18 cellular contexts compared by ENCODE assay signal in the genomic region with DNA sequence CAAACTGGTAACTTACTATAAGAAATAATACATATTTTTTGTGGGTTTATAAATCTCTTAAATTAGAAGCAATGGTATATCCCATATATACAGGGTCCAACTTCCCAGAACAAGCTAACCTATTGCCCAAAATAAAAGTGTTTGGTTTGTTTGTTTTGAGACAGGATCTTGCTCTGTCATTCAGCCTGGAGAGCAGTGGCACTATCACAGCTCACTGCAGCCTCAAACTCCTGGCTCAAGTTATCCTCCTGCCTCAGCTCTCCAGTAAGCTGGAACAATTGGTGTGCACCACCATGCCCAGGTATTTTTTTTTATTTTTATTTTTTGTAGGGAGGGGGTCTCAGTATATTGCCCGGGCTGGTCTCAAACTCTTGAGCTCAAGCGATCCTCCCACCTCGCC.
A peak's percentile ranks its signal among the peaks of the same experiment; 100 is the strongest.
DNase-seq lines count a peak whose midpoint lies in the region; ATAC-seq and TF ChIP-seq lines count a peak whose summit lies in the region.
"Had no signal": no experiment of that assay in that cellular context is flagged by ENCODE, and none has a peak within 500 bp of the region (broad histone marks: within the 10 kb centered on the region; RNA-seq: fewer than 3 reads in every experiment).

No MANE protein-coding gene starts in this region.

- TF ChIP-seq EP300 in esophagus muscularis mucosa (IDR thresholded peaks at IDR 0.05) (no peak), transverse colon (IDR thresholded peaks at IDR 0.05; ENCODE audit: low read depth) (no peak)

- DNase-seq in SK-N-MC (ENCODE audit: low read depth, low spot score) (no peak), ascending aorta (ENCODE audit: low spot score in 2 of 2) (no peak), esophagus muscularis mucosa (ENCODE audit: extremely low spot score) (no peak), transverse colon (no peak), DMS114 treated with DMSO at 0.1 percent for 48 hours (lab: John Stamatoyannopoulos, UW; ENCODE audit: unreplicated experiment) (no peak), AG20443 (ENCODE audit: low spot score) (no peak)
- DNase-seq: 8988T; ACHN; C1 segment of cervical spinal cord; Caco-2; CD4-positive, alpha-beta memory T cell; DMS79; GF-D8; GOT3; H7; HCEC 1CT had no signal

- TF ChIP-seq CTCF in ascending aorta (IDR thresholded peaks at IDR 0.05) (no peak), esophagus muscularis mucosa (IDR thresholded peaks at IDR 0.05) (no peak), transverse colon (IDR thresholded peaks at IDR 0.05) (no peak)

- WGBS in esophagus muscularis mucosa, result 94% methylated on average over 3 of the region's 3 CpGs
- WGBS in transverse colon (ENCODE audit: low coverage in 1 of 2), 2 donors, result 92% methylated on average over 3 of the region's 3 CpGs; no CpG with 5 or more reads in 1 of the 2 donors

- H3K27ac ChIP-seq in SK-N-MC (peak overlapping the region; percentile 81), ascending aorta (peak overlapping the region; percentile 46 to 54), esophagus muscularis mucosa (replicated peaks in 1 of 4) (peak overlapping the region; percentile 6 to 32 (median 18)), transverse colon (peak overlapping the region in 3 of 4 donors; percentile 27 to 45 (median 29))
- H3K27ac ChIP-seq: A549 had no signal

- no peak overlapping the region for H3K4me3 ChIP-seq in SK-N-MC
- no peak overlapping the region for H3K4me3 ChIP-seq in ascending aorta
- no peak overlapping the region for H3K4me3 ChIP-seq in esophagus muscularis mucosa
- H3K4me3 ChIP-seq in transverse colon, result no peak overlapping the region
- H3K4me3 ChIP-seq: A549 had no signal

- H3K9me3 ChIP-seq in SK-N-MC (ENCODE audit: low read depth, low read length), result no peaks in the 10 kb centered on the region
- H3K9me3 ChIP-seq in ascending aorta, result no peaks in the 10 kb centered on the region
- H3K9me3 ChIP-seq in esophagus muscularis mucosa, result no peaks in the 10 kb centered on the region
- H3K9me3 ChIP-seq in transverse colon, result no peaks in the 10 kb centered on the region
- H3K9me3 ChIP-seq: A549, Caco-2 had no signal

- ATAC-seq in GM21423 (IDR thresholded peaks at IDR 0.05; ENCODE audit: unreplicated experiment), result no peak
- ATAC-seq: A549 had no signal

- intact Hi-C loops in ascending aorta (cut with DNase I), result no loop called here
- intact Hi-C loops in esophagus muscularis mucosa (cut with DNase I), result no loop called here
- intact Hi-C loops in transverse colon (cut with DNase I; ENCODE audit: low total_unique reads), result no loop called here

- no peak overlapping the region for H3K9ac ChIP-seq in SK-N-MC (ENCODE audit: insufficient read length)

- H3K36me3 ChIP-seq in SK-N-MC (ENCODE audit: insufficient read depth, low read length) (peaks cover 3% of the 10 kb centered on the region; the same call in 1 of the 2 replicates), ascending aorta (no peaks in the 10 kb centered on the region), esophagus muscularis mucosa (no peaks in the 10 kb centered on the region), transverse colon (no peaks in the 10 kb centered on the region)

- TF ChIP-seq POLR2A in esophagus muscularis mucosa (IDR thresholded peaks at IDR 0.05; ENCODE audit: low read depth) (no peak), transverse colon (IDR thresholded peaks at IDR 0.05) (no peak)

- H3K27me3 ChIP-seq in ascending aorta, result no peaks in the 10 kb centered on the region
- H3K27me3 ChIP-seq in esophagus muscularis mucosa, result no peaks in the 10 kb centered on the region
- H3K27me3 ChIP-seq in transverse colon, result no peaks in the 10 kb centered on the region

- peaks cover 0 to 4% of the 10 kb centered on the region in 2 donors for H3K4me1 ChIP-seq in ascending aorta
- peaks cover 0 to 19% (median 15%) of the 10 kb centered on the region in 4 donors for H3K4me1 ChIP-seq in esophagus muscularis mucosa
- peaks cover 0 to 7% (median 0%) of the 10 kb centered on the region in 4 donors for H3K4me1 ChIP-seq in transverse colon
- H3K4me1 ChIP-seq: A549, Caco-2 had no signal

- in situ Hi-C loops in transverse colon (cut with MboI; ENCODE audit: low pct_ligation_motif_present in 1 of 4, low pct_unique_long_range_greater_than_20kb in 1 of 4, low sequenced_read_pairs in 3 of 4), result no loop called here

Comparison
In these comparisons a context has a peak if more than half of its experiments do, and no peak if none do; other contexts are left out.
1. H3K27ac ChIP-seq: peak in every context shown above with its lines; median percentile 81 in SK-N-MC; 50 in ascending aorta; 29 in transverse colon; 18 in esophagus muscularis mucosa.